ENCODE assay signal across 1 cellular context in genomic region chr3:167735233-167736107, GRCh38.
TF ChIP-seq lines count a peak whose summit lies in the region.

A gene with protein sequence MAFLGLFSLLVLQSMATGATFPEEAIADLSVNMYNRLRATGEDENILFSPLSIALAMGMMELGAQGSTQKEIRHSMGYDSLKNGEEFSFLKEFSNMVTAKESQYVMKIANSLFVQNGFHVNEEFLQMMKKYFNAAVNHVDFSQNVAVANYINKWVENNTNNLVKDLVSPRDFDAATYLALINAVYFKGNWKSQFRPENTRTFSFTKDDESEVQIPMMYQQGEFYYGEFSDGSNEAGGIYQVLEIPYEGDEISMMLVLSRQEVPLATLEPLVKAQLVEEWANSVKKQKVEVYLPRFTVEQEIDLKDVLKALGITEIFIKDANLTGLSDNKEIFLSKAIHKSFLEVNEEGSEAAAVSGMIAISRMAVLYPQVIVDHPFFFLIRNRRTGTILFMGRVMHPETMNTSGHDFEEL (plus strand): TSS chr3:167735721. CDS start chr3:167789129, 53,408 bp downstream.

TF ChIP-seq in K562, 482 proteins besides CTCF, POLR2A, EP300 and RAD21 (continued from another document and continues in another):
- TF ChIP-seq ID3 (CRISPR knock-in tag; IDR thresholded peaks at IDR 0.05): no peak
- TF ChIP-seq ID3 (tag; IDR thresholded peaks at IDR 0.05): no peak
- no peak for TF ChIP-seq ZNF707 (CRISPR knock-in tag; conservative IDR thresholded peaks at IDR 0.05)
- TF ChIP-seq ZKSCAN1 (IDR thresholded peaks at IDR 0.05; ENCODE audit: low read depth, low read length): no peak
- 0 out of 2 replicates have a peak, but pooled peaks have one; percentile 11 for TF ChIP-seq MYC (IDR thresholded peaks at IDR 0.05; ENCODE audit: low read depth, low read length)
- no peak; the same call in 1 of the 2 replicates for TF ChIP-seq MYC (CRISPR knock-in tag; IDR thresholded peaks at IDR 0.05; ENCODE audit: borderline replicate concordance, low read depth)
- TF ChIP-seq RAD51 (IDR thresholded peaks at IDR 0.05; ENCODE audit: borderline replicate concordance, low read depth): no peak
- peak; percentile 75 for TF ChIP-seq TFAP4 (CRISPR knock-in tag; IDR thresholded peaks at IDR 0.05; ENCODE audit: borderline replicate concordance)
- TF ChIP-seq ZC3H4 (CRISPR knock-in tag; IDR thresholded peaks at IDR 0.05; ENCODE audit: borderline replicate concordance): no peak
- no peak; the same call in 1 of the 2 replicates for TF ChIP-seq CTBP1 (IDR thresholded peaks at IDR 0.05; ENCODE audit: borderline replicate concordance)
- no peak for TF ChIP-seq IRF2 (CRISPR knock-in tag; IDR thresholded peaks at IDR 0.05)
- TF ChIP-seq ARNT (IDR thresholded peaks at IDR 0.05): peak in 1 of 2 experiments; percentile 35; a peak in 1 of 4 replicates
- TF ChIP-seq U2AF1 (optimal IDR thresholded peaks at IDR 0.05; ENCODE audit: low read depth, low read length): no peak
- no peak for TF ChIP-seq HDAC3 (IDR thresholded peaks at IDR 0.05; ENCODE audit: borderline replicate concordance, partially characterized antibody)
- TF ChIP-seq MXI1 (IDR thresholded peaks at IDR 0.05; ENCODE audit: low read depth, low read length): no peak
- 0 out of 2 replicates have a peak, but pooled peaks have one; percentile 75 for TF ChIP-seq NBN (IDR thresholded peaks at IDR 0.05; ENCODE audit: low read depth)
- no peak for TF ChIP-seq ZNF431 (CRISPR knock-in tag; IDR thresholded peaks at IDR 0.05)
- TF ChIP-seq, protein P1, sequence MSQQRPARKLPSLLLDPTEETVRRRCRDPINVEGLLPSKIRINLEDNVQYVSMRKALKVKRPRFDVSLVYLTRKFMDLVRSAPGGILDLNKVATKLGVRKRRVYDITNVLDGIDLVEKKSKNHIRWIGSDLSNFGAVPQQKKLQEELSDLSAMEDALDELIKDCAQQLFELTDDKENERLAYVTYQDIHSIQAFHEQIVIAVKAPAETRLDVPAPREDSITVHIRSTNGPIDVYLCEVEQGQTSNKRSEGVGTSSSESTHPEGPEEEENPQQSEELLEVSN (IDR thresholded peaks at IDR 0.05; ENCODE audit: borderline replicate concordance in 1 of 2, extremely low read depth in 1 of 2, insufficient read depth in 1 of 2, insufficient read length in 1 of 2, low read depth in 1 of 2, low read length in 1 of 2, poor library complexity in 1 of 2, severe bottlenecking in 1 of 2): no peak
- no peak for TF ChIP-seq RBM15 (IDR thresholded peaks at IDR 0.05; ENCODE audit: insufficient read depth, low read length)
- TF ChIP-seq, protein P2, sequence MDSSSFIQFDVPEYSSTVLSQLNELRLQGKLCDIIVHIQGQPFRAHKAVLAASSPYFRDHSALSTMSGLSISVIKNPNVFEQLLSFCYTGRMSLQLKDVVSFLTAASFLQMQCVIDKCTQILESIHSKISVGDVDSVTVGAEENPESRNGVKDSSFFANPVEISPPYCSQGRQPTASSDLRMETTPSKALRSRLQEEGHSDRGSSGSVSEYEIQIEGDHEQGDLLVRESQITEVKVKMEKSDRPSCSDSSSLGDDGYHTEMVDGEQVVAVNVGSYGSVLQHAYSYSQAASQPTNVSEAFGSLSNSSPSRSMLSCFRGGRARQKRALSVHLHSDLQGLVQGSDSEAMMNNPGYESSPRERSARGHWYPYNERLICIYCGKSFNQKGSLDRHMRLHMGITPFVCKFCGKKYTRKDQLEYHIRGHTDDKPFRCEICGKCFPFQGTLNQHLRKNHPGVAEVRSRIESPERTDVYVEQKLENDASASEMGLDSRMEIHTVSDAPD (CRISPR knock-in tag; IDR thresholded peaks at IDR 0.05): no peak
- no peak for TF ChIP-seq PURB (CRISPR knock-in tag; IDR thresholded peaks at IDR 0.05; ENCODE audit: low read depth)
- TF ChIP-seq L3MBTL2 (IDR thresholded peaks at IDR 0.05): no peak
- no peak for TF ChIP-seq TCF3 (CRISPR knock-in tag; IDR thresholded peaks at IDR 0.05)
- TF ChIP-seq CBX2 (IDR thresholded peaks at IDR 0.05; ENCODE audit: insufficient read depth, low read length, poor library complexity, severe bottlenecking): no peak
- TF ChIP-seq ZC3H11A (IDR thresholded peaks at IDR 0.05; ENCODE audit: low read depth, low read length): no peak
- no peak for TF ChIP-seq PHF20 (IDR thresholded peaks at IDR 0.05; ENCODE audit: partially characterized antibody)
- no peak for TF ChIP-seq SPI1 (IDR thresholded peaks at IDR 0.05; ENCODE audit: borderline replicate concordance, low read depth, low read length)
- TF ChIP-seq, protein P3, sequence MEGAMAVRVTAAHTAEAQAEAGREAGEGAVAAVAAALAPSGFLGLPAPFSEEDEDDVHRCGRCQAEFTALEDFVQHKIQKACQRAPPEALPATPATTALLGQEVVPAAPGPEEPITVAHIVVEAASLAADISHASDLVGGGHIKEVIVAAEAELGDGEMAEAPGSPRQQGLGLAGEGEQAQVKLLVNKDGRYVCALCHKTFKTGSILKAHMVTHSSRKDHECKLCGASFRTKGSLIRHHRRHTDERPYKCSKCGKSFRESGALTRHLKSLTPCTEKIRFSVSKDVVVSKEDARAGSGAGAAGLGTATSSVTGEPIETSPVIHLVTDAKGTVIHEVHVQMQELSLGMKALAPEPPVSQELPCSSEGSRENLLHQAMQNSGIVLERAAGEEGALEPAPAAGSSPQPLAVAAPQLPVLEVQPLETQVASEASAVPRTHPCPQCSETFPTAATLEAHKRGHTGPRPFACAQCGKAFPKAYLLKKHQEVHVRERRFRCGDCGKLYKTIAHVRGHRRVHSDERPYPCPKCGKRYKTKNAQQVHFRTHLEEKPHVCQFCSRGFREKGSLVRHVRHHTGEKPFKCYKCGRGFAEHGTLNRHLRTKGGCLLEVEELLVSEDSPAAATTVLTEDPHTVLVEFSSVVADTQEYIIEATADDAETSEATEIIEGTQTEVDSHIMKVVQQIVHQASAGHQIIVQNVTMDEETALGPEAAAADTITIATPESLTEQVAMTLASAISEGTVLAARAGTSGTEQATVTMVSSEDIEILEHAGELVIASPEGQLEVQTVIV (CRISPR knock-in tag; IDR thresholded peaks at IDR 0.05; ENCODE audit: borderline replicate concordance): 0 out of 2 replicates have a peak, but pooled peaks have one; percentile 19
- no peak for TF ChIP-seq CREBBP (IDR thresholded peaks at IDR 0.05; ENCODE audit: low read depth, low read length)
- no peak for TF ChIP-seq CBX8 (IDR thresholded peaks at IDR 0.05; ENCODE audit: borderline replicate concordance, extremely low read depth, low read depth, low read length, poor library complexity, severe bottlenecking)
- TF ChIP-seq PYGO2 (tag; IDR thresholded peaks at IDR 0.05): no peak
- peak in 1 of 2 experiments; percentile 77; a peak in 1 of 4 replicates for TF ChIP-seq HDAC1 (IDR thresholded peaks at IDR 0.05)
- no peak for TF ChIP-seq HNRNPLL (IDR thresholded peaks at IDR 0.05; ENCODE audit: low read depth, low read length, poor library complexity, severe bottlenecking)
- TF ChIP-seq, protein P4, sequence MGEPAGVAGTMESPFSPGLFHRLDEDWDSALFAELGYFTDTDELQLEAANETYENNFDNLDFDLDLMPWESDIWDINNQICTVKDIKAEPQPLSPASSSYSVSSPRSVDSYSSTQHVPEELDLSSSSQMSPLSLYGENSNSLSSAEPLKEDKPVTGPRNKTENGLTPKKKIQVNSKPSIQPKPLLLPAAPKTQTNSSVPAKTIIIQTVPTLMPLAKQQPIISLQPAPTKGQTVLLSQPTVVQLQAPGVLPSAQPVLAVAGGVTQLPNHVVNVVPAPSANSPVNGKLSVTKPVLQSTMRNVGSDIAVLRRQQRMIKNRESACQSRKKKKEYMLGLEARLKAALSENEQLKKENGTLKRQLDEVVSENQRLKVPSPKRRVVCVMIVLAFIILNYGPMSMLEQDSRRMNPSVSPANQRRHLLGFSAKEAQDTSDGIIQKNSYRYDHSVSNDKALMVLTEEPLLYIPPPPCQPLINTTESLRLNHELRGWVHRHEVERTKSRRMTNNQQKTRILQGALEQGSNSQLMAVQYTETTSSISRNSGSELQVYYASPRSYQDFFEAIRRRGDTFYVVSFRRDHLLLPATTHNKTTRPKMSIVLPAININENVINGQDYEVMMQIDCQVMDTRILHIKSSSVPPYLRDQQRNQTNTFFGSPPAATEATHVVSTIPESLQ (CRISPR knock-in tag; IDR thresholded peaks at IDR 0.05): no peak
- no peak for TF ChIP-seq POU5F1 (IDR thresholded peaks at IDR 0.05; ENCODE audit: borderline replicate concordance, low read depth, low read length, partially characterized antibody)
- no peak for TF ChIP-seq SNIP1 (IDR thresholded peaks at IDR 0.05; ENCODE audit: low read depth)
- TF ChIP-seq RFX5 (IDR thresholded peaks at IDR 0.05; ENCODE audit: low read depth, low read length): no peak
- TF ChIP-seq MAFK (IDR thresholded peaks at IDR 0.05; ENCODE audit: low read length): no peak
- no peak; the same call in 1 of the 2 replicates for TF ChIP-seq DPF2 (IDR thresholded peaks at IDR 0.05)
- no peak for TF ChIP-seq PRPF4 (IDR thresholded peaks at IDR 0.05; ENCODE audit: insufficient read depth, low read depth, low read length, poor library complexity, severe bottlenecking)
- no peak for TF ChIP-seq TEAD1 (CRISPR knock-in tag; IDR thresholded peaks at IDR 0.05)
- TF ChIP-seq RBM25 (IDR thresholded peaks at IDR 0.05; ENCODE audit: low read depth, low read length, severe bottlenecking): no peak
- no peak for TF ChIP-seq HLTF (IDR thresholded peaks at IDR 0.05)
- peak; percentile 22; the same call in 1 of the 2 replicates for TF ChIP-seq POLR2AphosphoS2 (IDR thresholded peaks at IDR 0.05; ENCODE audit: low read length)
- TF ChIP-seq HDAC6 (IDR thresholded peaks at IDR 0.05; ENCODE audit: low read depth, low read length): no peak
- no peak for TF ChIP-seq SRSF9 (IDR thresholded peaks at IDR 0.05; ENCODE audit: borderline replicate concordance, low read depth, low read length)
- no peak for TF ChIP-seq ZNF696 (CRISPR knock-in tag; conservative IDR thresholded peaks at IDR 0.05)
- no peak for TF ChIP-seq ZNF280A (IDR thresholded peaks at IDR 0.05; ENCODE audit: low read depth, partially characterized antibody)
- TF ChIP-seq NELFE (IDR thresholded peaks at IDR 0.05; ENCODE audit: insufficient read depth, insufficient read length): no peak
- TF ChIP-seq PTRF (tag; IDR thresholded peaks at IDR 0.05): no peak
- no peak for TF ChIP-seq ZNF668 (CRISPR knock-in tag; IDR thresholded peaks at IDR 0.05)
- TF ChIP-seq ZBED1 (IDR thresholded peaks at IDR 0.05): no peak
- TF ChIP-seq, protein P5, sequence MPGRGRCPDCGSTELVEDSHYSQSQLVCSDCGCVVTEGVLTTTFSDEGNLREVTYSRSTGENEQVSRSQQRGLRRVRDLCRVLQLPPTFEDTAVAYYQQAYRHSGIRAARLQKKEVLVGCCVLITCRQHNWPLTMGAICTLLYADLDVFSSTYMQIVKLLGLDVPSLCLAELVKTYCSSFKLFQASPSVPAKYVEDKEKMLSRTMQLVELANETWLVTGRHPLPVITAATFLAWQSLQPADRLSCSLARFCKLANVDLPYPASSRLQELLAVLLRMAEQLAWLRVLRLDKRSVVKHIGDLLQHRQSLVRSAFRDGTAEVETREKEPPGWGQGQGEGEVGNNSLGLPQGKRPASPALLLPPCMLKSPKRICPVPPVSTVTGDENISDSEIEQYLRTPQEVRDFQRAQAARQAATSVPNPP (IDR thresholded peaks at IDR 0.05; ENCODE audit: borderline replicate concordance, insufficient read depth, insufficient read length): no peak
- no peak for TF ChIP-seq VEZF1 (CRISPR knock-in tag; IDR thresholded peaks at IDR 0.05)
- no peak for TF ChIP-seq GATAD2A (IDR thresholded peaks at IDR 0.05)
- TF ChIP-seq ETV5 (CRISPR knock-in tag; IDR thresholded peaks at IDR 0.05; ENCODE audit: low read depth): peak; percentile 65
- no peak; the same call in 1 of the 2 replicates for TF ChIP-seq BCOR (IDR thresholded peaks at IDR 0.05)
- TF ChIP-seq, protein P6, sequence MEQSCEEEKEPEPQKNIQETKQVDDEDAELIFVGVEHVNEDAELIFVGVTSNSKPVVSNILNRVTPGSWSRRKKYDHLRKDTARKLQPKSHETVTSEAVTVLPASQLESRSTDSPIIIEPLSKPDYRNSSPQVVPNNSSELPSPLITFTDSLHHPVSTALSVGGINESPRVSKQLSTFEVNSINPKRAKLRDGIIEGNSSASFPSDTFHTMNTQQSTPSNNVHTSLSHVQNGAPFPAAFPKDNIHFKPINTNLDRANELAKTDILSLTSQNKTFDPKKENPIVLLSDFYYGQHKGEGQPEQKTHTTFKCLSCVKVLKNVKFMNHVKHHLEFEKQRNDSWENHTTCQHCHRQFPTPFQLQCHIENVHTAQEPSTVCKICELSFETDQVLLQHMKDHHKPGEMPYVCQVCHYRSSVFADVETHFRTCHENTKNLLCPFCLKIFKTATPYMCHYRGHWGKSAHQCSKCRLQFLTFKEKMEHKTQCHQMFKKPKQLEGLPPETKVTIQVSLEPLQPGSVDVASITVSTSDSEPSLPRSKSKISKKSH (CRISPR knock-in tag; IDR thresholded peaks at IDR 0.05): no peak
- TF ChIP-seq ZNF165 (CRISPR knock-in tag; IDR thresholded peaks at IDR 0.05; ENCODE audit: borderline replicate concordance): no peak
- no peak for TF ChIP-seq ZNF717 (CRISPR knock-in tag; IDR thresholded peaks at IDR 0.05)
